Comparison of ENCODE assay signal across 23 cellular contexts in the genomic region with DNA sequence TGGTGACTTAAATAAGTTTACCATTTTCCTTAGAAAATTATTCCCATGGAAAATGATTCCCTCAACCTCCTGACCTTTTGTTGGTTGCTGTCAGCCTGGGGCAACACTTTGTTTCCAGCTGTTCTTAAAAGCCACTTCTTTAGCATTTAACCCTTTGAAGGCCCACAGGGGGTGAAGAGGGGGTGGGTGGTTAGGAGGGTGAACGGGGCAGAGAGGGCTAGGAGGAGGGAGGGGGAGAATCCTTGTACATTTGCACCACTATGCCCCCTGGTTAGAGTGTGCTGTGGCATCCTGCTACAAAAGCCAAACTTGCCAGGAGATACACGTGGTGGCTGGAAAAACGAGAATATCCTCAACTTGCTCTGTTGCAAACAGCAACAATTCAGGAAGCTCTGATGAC.
"Had no signal": no experiment of that assay in that cellular context is flagged by ENCODE, and none has a peak within 500 bp of the region (broad histone marks: within the 10 kb centered on the region; RNA-seq: fewer than 3 reads in every experiment).

No MANE protein-coding gene starts in this region.

- H3K27me3 ChIP-seq: brain microvascular endothelial cell, gastrocnemius medialis, right atrium auricular region, suprapubic skin, transverse colon, vagina had no signal

- H3K27ac ChIP-seq: brain microvascular endothelial cell, gastrocnemius medialis, left lung, prostate gland, right atrium auricular region, suprapubic skin, transverse colon, vagina, VCaP had no signal

- ATAC-seq: activated naive CD8-positive, alpha-beta T cell treated with anti-CD3 and anti-CD28 coated beads, Interleukin-2, amount 50 U/mL, for 24 hours; gastrocnemius medialis; left lung had no signal

- H3K4me3 ChIP-seq: gastrocnemius medialis, left lung, prostate gland, right atrium auricular region, suprapubic skin, transverse colon, vagina had no signal

- H3K36me3 ChIP-seq: brain microvascular endothelial cell, gastrocnemius medialis, left lung, prostate gland, right atrium auricular region, suprapubic skin, transverse colon, vagina had no signal

- H3K4me1 ChIP-seq: gastrocnemius medialis, left lung, prostate gland, right atrium auricular region, suprapubic skin, transverse colon, vagina had no signal

- H3K9me3 ChIP-seq: gastrocnemius medialis, left lung, prostate gland, right atrium auricular region, suprapubic skin, transverse colon, vagina had no signal

- DNase-seq: activated CD4-positive, alpha-beta T cell treated with anti-CD3 and anti-CD28 coated beads for 1 hour; activated CD8-positive, alpha-beta memory T cell treated with anti-CD3 and anti-CD28 coated beads for 24 hours; activated CD8-positive, alpha-beta memory T cell treated with anti-CD3 and anti-CD28 coated beads, Interleukin-2, amount 50 U/mL, for 48 hours; activated effector memory CD4-positive, alpha-beta T cell treated with Interleukin-2 at 50 U/mL for 16 hours; activated naive CD4-positive, alpha-beta T cell treated with anti-CD3 and anti-CD28 coated beads, Interleukin-2, amount 10 ng/mL, durations not matched to agents 7 days and 5 days; activated naive CD8-positive, alpha-beta T cell treated with anti-CD3 and anti-CD28 coated beads, Interleukin-2, amount 50 U/mL, for 24 hours; activated T-cell treated with anti-CD3 and anti-CD28 coated beads, Interleukin-2, amount 50 U/mL, for 48 hours; aorta; brain microvascular endothelial cell; central memory CD4-positive, alpha-beta T cell; gastrocnemius medialis; head of caudate nucleus; kidney; left lung; midbrain; nephron progenitor cell; T-helper 2 cell; transverse colon had no signal
